In the genomic region with DNA sequence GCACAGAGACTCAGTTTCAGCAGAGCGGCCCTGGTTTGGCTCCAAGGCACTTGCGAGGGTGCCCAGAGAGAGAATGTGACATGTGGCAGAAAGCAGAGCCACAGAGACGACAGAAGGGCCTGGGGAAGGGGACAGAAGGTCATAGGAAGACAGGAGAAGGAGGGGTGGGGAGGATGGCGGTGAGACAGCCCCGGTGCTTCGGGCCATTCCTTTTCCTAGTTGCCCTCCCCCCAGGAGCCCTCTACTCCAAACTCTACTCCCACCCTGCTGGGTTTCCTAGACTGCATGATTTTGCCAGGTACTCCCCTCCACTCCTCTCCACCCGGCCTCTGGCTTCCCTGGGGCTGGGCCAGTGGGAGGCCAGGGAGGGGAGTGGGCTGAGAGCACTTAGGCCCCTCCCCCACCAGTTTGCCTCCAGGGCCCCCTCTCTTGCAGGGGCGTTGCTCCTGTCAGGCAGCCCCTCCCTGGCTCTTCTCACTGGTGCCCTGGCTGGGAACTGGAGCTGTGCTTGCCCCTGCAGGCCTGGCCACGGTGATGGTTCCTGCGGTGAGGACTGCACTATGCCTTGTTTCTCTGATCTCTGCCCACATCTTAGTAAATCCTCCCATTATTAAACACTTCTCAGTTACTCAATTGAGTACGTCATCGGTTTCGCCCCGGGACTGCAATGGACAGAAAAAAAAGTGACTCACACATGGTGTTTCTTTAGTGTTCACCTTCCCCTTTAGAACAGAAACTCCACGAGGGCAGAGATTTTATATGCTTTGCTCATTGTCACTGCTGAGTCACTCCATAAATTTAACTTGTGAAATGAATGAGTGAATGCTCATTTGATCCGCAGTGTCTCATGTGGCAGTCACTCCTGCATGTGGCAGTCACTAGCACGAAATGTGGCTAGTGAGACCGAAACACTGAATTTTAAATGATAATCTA, we compare ENCODE assay signal across 1 cellular context.
TF ChIP-seq lines count a peak whose summit lies in the region.

No MANE protein-coding gene starts in this region.

TF ChIP-seq in HepG2, 621 proteins besides CTCF, POLR2A, EP300 and RAD21 (continued from another document and continues in another):
- TF ChIP-seq DNMT3B (CRISPR knock-in tag; conservative IDR thresholded peaks at IDR 0.05) (peak; percentile 35; the same call in 1 of the 2 replicates), ELF3 (CRISPR knock-in tag; IDR thresholded peaks at IDR 0.05) (0 out of 2 replicates have a peak, but pooled peaks have one; percentile 25), KAT2B (IDR thresholded peaks at IDR 0.05; ENCODE audit: borderline replicate concordance, low read depth, low read length) (no peak), EEA1 (CRISPR knock-in tag; IDR thresholded peaks at IDR 0.05; ENCODE audit: borderline replicate concordance) (no peak), NR2F2 (IDR thresholded peaks at IDR 0.05; ENCODE audit: borderline replicate concordance, low read depth) (no peak), MTA1 (CRISPR knock-in tag; IDR thresholded peaks at IDR 0.05; ENCODE audit: borderline replicate concordance) (peak; percentile 70; the same call in 1 of the 2 replicates), ZNF33B (CRISPR knock-in tag; IDR thresholded peaks at IDR 0.05) (no peak), ZBTB3 (CRISPR knock-in tag; IDR thresholded peaks at IDR 0.05; ENCODE audit: borderline replicate concordance, low read depth) (no peak), ARNT2 (CRISPR knock-in tag; IDR thresholded peaks at IDR 0.05; ENCODE audit: low read depth) (peak; percentile 34; the same call in 1 of the 2 replicates), FOXA3 (CRISPR knock-in tag; IDR thresholded peaks at IDR 0.05) (no peak), FOSL2 (CRISPR knock-in tag; IDR thresholded peaks at IDR 0.05) (peak; percentile 78), NRL (CRISPR knock-in tag; IDR thresholded peaks at IDR 0.05; ENCODE audit: borderline replicate concordance) (0 out of 2 replicates have a peak, but pooled peaks have one; percentile 29), GATAD2A (CRISPR knock-in tag; IDR thresholded peaks at IDR 0.05) (no peak), SOX6 (IDR thresholded peaks at IDR 0.05) (no peak), SOX6 (CRISPR knock-in tag; IDR thresholded peaks at IDR 0.05) (0 out of 2 replicates have a peak, but pooled peaks have one; percentile 42), ZNF563 (CRISPR knock-in tag; IDR thresholded peaks at IDR 0.05) (no peak), NPAS2 (CRISPR knock-in tag; IDR thresholded peaks at IDR 0.05; ENCODE audit: borderline replicate concordance) (no peak), ZNF879 (CRISPR knock-in tag; IDR thresholded peaks at IDR 0.05) (0 out of 2 replicates have a peak, but pooled peaks have one; percentile 43), CBFB (CRISPR knock-in tag; IDR thresholded peaks at IDR 0.05) (no peak), ZNF749 (CRISPR knock-in tag; IDR thresholded peaks at IDR 0.05; ENCODE audit: borderline replicate concordance) (no peak), HNRNPH1 (optimal IDR thresholded peaks at IDR 0.05; ENCODE audit: low read depth, low read length) (no peak), MEIS2 (CRISPR knock-in tag; IDR thresholded peaks at IDR 0.05) (0 out of 2 replicates have a peak, but pooled peaks have one; percentile 25), MYNN (CRISPR knock-in tag; IDR thresholded peaks at IDR 0.05; ENCODE audit: low read depth) (no peak), TAF1 (CRISPR knock-in tag; IDR thresholded peaks at IDR 0.05) (peak; percentile 20; the same call in 1 of the 2 replicates), ATM (IDR thresholded peaks at IDR 0.05; ENCODE audit: borderline replicate concordance) (no peak)
- TF ChIP-seq, protein P1, sequence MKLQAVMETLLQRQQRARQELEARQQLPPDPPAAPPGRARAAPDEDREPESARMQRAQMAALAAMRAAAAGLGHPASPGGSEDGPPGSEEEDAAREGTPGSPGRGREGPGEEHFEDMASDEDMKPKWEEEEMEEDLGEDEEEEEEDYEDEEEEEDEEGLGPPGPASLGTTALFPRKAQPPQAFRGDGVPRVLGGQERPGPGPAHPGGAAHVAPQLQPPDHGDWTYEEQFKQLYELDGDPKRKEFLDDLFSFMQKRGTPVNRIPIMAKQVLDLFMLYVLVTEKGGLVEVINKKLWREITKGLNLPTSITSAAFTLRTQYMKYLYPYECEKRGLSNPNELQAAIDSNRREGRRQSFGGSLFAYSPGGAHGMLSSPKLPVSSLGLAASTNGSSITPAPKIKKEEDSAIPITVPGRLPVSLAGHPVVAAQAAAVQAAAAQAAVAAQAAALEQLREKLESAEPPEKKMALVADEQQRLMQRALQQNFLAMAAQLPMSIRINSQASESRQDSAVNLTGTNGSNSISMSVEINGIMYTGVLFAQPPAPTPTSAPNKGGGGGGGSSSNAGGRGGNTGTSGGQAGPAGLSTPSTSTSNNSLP (IDR thresholded peaks at IDR 0.05; ENCODE audit: low read depth, low read length), result peak; percentile 40; the same call in 1 of the 2 replicates
- TF ChIP-seq, protein P2, sequence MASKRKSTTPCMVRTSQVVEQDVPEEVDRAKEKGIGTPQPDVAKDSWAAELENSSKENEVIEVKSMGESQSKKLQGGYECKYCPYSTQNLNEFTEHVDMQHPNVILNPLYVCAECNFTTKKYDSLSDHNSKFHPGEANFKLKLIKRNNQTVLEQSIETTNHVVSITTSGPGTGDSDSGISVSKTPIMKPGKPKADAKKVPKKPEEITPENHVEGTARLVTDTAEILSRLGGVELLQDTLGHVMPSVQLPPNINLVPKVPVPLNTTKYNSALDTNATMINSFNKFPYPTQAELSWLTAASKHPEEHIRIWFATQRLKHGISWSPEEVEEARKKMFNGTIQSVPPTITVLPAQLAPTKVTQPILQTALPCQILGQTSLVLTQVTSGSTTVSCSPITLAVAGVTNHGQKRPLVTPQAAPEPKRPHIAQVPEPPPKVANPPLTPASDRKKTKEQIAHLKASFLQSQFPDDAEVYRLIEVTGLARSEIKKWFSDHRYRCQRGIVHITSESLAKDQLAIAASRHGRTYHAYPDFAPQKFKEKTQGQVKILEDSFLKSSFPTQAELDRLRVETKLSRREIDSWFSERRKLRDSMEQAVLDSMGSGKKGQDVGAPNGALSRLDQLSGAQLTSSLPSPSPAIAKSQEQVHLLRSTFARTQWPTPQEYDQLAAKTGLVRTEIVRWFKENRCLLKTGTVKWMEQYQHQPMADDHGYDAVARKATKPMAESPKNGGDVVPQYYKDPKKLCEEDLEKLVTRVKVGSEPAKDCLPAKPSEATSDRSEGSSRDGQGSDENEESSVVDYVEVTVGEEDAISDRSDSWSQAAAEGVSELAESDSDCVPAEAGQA (IDR thresholded peaks at IDR 0.05; ENCODE audit: low read depth), result no peak
- TF ChIP-seq, protein P2 (CRISPR knock-in tag; IDR thresholded peaks at IDR 0.05; ENCODE audit: borderline replicate concordance), result no peak
- TF ChIP-seq, protein P3, sequence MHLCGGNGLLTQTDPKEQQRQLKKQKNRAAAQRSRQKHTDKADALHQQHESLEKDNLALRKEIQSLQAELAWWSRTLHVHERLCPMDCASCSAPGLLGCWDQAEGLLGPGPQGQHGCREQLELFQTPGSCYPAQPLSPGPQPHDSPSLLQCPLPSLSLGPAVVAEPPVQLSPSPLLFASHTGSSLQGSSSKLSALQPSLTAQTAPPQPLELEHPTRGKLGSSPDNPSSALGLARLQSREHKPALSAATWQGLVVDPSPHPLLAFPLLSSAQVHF (CRISPR knock-in tag; IDR thresholded peaks at IDR 0.05), result no peak
- TF ChIP-seq, protein P4, sequence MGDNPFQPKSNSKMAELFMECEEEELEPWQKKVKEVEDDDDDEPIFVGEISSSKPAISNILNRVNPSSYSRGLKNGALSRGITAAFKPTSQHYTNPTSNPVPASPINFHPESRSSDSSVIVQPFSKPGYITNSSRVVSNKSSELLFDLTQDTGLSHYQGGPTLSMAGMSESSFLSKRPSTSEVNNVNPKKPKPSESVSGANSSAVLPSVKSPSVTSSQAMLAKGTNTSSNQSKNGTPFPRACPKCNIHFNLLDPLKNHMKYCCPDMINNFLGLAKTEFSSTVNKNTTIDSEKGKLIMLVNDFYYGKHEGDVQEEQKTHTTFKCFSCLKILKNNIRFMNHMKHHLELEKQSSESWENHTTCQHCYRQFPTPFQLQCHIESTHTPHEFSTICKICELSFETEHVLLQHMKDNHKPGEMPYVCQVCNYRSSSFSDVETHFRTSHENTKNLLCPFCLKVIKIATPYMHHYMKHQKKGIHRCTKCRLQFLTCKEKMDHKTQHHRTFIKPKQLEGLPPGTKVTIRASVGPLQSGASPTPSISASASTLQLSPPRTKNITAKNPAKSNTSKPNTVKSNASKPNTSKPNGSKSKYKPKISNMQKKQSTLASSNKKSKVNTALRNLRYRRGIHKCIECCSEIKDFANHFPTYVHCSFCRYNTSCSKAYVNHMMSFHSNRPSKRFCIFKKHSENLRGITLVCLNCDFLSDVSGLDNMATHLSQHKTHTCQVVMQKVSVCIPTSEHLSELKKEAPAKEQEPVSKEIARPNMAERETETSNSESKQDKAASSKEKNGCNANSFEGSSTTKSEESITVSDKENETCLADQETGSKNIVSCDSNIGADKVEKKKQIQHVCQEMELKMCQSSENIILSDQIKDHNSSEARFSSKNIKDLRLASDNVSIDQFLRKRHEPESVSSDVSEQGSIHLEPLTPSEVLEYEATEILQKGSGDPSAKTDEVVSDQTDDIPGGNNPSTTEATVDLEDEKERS (CRISPR knock-in tag; IDR thresholded peaks at IDR 0.05), result no peak
- TF ChIP-seq, protein P5, sequence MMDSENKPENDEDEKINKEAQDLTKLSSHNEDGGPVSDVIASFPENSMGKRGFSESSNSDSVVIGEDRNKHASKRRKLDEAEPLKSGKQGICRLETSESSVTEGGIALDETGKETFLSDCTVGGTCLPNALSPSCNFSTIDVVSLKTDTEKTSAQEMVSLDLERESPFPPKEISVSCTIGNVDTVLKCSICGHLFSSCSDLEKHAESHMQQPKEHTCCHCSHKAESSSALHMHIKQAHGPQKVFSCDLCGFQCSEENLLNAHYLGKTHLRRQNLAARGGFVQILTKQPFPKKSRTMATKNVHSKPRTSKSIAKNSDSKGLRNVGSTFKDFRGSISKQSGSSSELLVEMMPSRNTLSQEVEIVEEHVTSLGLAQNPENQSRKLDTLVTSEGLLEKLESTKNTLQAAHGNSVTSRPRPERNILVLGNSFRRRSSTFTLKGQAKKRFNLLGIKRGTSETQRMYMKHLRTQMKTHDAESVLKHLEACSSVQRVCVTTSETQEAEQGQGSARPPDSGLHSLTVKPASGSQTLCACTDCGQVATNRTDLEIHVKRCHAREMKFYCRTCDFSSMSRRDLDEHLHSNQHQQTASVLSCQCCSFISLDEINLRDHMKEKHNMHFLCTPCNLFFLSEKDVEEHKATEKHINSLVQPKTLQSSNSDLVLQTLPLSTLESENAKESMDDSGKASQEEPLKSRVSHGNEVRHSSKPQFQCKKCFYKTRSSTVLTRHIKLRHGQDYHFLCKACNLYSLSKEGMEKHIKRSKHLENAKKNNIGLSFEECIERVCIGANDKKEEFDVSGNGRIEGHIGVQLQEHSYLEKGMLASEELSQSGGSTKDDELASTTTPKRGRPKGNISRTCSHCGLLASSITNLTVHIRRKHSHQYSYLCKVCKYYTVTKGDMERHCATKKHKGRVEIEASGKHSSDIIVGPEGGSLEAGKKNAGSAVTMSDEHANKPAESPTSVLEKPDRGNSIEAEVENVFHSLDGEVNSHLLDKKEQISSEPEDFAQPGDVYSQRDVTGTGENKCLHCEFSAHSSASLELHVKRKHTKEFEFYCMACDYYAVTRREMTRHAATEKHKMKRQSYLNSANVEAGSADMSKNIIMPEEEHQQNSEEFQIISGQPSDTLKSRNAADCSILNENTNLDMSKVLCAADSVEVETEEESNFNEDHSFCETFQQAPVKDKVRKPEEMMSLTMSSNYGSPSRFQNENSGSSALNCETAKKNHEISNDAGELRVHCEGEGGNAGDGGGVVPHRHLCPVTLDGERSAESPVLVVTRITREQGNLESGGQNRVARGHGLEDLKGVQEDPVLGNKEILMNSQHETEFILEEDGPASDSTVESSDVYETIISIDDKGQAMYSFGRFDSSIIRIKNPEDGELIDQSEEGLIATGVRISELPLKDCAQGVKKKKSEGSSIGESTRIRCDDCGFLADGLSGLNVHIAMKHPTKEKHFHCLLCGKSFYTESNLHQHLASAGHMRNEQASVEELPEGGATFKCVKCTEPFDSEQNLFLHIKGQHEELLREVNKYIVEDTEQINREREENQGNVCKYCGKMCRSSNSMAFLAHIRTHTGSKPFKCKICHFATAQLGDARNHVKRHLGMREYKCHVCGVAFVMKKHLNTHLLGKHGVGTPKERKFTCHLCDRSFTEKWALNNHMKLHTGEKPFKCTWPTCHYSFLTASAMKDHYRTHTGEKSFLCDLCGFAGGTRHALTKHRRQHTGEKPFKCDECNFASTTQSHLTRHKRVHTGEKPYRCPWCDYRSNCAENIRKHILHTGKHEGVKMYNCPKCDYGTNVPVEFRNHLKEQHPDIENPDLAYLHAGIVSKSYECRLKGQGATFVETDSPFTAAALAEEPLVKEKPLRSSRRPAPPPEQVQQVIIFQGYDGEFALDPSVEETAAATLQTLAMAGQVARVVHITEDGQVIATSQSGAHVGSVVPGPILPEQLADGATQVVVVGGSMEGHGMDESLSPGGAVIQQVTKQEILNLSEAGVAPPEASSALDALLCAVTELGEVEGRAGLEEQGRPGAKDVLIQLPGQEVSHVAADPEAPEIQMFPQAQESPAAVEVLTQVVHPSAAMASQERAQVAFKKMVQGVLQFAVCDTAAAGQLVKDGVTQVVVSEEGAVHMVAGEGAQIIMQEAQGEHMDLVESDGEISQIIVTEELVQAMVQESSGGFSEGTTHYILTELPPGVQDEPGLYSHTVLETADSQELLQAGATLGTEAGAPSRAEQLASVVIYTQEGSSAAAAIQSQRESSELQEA (CRISPR knock-in tag; IDR thresholded peaks at IDR 0.05; ENCODE audit: not compliant biosample characterization), result peak; percentile 8
- TF ChIP-seq, protein P6, sequence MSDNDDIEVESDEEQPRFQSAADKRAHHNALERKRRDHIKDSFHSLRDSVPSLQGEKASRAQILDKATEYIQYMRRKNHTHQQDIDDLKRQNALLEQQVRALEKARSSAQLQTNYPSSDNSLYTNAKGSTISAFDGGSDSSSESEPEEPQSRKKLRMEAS (IDR thresholded peaks at IDR 0.05), result no peak
- TF ChIP-seq, protein P7, sequence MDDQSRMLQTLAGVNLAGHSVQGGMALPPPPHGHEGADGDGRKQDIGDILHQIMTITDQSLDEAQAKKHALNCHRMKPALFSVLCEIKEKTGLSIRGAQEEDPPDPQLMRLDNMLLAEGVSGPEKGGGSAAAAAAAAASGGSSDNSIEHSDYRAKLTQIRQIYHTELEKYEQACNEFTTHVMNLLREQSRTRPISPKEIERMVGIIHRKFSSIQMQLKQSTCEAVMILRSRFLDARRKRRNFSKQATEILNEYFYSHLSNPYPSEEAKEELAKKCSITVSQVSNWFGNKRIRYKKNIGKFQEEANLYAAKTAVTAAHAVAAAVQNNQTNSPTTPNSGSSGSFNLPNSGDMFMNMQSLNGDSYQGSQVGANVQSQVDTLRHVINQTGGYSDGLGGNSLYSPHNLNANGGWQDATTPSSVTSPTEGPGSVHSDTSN (CRISPR knock-in tag; IDR thresholded peaks at IDR 0.05; ENCODE audit: borderline replicate concordance), result no peak
